ENCODE assay signal across 15 cellular contexts in the genomic region with DNA sequence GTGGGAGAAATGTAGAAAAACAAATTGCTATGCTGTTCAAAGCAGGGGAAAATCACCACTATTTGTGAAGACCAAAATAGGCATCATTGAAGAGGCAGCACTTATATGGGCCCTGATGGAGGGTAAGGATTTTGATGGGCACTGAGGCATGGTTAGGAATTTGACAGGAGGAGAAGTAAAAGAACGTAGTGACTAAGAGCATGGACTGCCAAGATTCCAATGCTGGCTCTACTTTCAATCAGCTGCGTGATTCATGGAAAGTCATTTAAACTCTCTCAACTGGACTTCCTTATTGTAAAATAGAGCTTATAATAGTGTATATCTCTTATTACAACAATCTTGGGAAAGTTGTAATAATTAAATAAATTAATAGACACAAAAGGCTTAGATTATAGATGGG.
DNase-seq lines count a peak whose midpoint lies in the region; ATAC-seq and TF ChIP-seq lines count a peak whose summit lies in the region.
"Had no signal": no experiment of that assay in that cellular context is flagged by ENCODE, and none has a peak within 500 bp of the region (broad histone marks: within the 10 kb centered on the region; RNA-seq: fewer than 3 reads in every experiment).

No MANE protein-coding gene starts in this region.

- no peak overlapping the region for H3K27ac ChIP-seq in RWPE1
- H3K27ac ChIP-seq: ascending aorta, heart right ventricle, SJCRH30 had no signal

- ATAC-seq in HG02852 (IDR thresholded peaks at IDR 0.05; ENCODE audit: unreplicated experiment): no peak
- ATAC-seq in GM21737 (IDR thresholded peaks at IDR 0.05; ENCODE audit: unreplicated experiment): no peak
- no peak for ATAC-seq in HG03196 (IDR thresholded peaks at IDR 0.05; ENCODE audit: unreplicated experiment)
- ATAC-seq: heart right ventricle had no signal

- peak; percentile 23 for DNase-seq in GM04503 (ENCODE audit: low read depth)
- DNase-seq in RWPE1 (ENCODE audit: low spot score): peak; percentile 54
- DNase-seq in fibroblast of gingiva (ENCODE audit: low read depth): peak; percentile 55
- DNase-seq in retinal pigment epithelial cell (ENCODE audit: low read depth): peak; percentile 59
- no peak for DNase-seq in GM20000 (ENCODE audit: low spot score)
- DNase-seq: activated CD4-positive, alpha-beta memory T cell treated with anti-CD3 and anti-CD28 coated beads, Interleukin-2, amount 10 ng/mL, durations not matched to agents 7 days and 5 days; DND-41; effector memory CD4-positive, alpha-beta T cell; heart right ventricle; left cardiac atrium; SJCRH30 had no signal

- no peak overlapping the region for H3K4me3 ChIP-seq in retinal pigment epithelial cell (ENCODE audit: low read length)
- H3K4me3 ChIP-seq: ascending aorta, heart right ventricle, SJCRH30 had no signal

- POLR2A ChIA-PET in RWPE1 (lab: Yijun Ruan, JAX; ENCODE audit: low non-redundant PET): no interaction called here

- CTCF ChIA-PET in RWPE1 (lab: Yijun Ruan, JAX): no interaction called here

- no peak for TF ChIP-seq CTCF in RWPE1 (conservative IDR thresholded peaks at IDR 0.05; ENCODE audit: low read depth)
- no peak for TF ChIP-seq CTCF in retinal pigment epithelial cell (conservative IDR thresholded peaks at IDR 0.05; ENCODE audit: low read depth, low read length)
- no peak for TF ChIP-seq CTCF in GM20000 (IDR thresholded peaks at IDR 0.05; ENCODE audit: extremely low read depth, missing control alignments)
